ENCODE assay signal across 8 cellular contexts in the genomic region with DNA sequence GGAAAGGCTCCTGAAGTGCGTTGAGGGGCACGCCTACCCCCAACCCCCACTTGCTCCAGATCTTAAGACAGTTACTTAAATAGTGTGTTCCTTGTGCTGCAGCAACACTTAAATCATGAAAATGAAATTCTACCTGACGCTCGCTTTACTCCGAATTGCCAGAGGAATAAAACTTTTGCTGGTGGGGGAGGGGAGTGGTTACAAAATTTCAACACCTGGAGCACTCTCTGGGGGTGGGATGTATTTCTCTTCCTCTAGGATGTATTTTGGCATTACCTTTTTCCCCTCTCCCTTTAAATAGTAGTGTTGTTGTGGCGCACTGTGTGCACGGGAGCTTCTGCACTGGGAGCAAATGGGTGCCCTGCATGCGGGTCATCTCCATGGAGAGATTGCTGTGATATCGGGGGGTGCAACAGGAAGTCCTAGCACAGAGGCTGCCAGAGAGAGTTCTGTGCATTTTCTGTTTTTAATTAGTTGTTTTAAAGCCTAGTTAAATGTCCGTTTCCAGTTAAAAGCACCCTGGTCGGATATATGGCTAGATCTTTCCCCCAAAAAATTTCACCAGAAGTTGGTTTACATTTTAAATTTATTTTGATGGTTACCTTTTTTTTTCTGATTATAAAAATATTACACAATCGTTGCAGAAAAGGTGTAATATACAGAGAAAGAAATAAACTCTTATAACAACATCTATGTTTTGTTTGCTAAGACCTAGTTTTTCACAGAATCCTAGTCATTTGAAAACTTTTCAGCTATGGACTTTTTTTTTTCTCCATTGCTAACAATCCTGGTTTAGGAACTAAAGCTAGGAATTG.
A peak's percentile ranks its signal among the peaks of the same experiment; 100 is the strongest.
DNase-seq lines count a peak whose midpoint lies in the region; ATAC-seq and TF ChIP-seq lines count a peak whose summit lies in the region.

No MANE protein-coding gene starts in this region.

- WGBS in lower leg skin, 2 donors = 14 to 23% methylated on average over 12 of the region's 12 CpGs

- intact Hi-C loops in mucosa of descending colon (cut with DNase I, micrococcal nuclease) (no loop called here), lower leg skin (cut with DNase I; ENCODE audit: low total_unique reads) (no loop called here)

- peak overlapping the region; percentile 54 to 84 (median 77) for H3K4me3 ChIP-seq in BLaER1 treated with 17β-estradiol and CSF1 and Interleukin-3, amounts not matched to agents 10 nM and 100 nM
- H3K4me3 ChIP-seq in HUES6 (ENCODE audit: low read depth, low read length) (peak overlapping the region; percentile 86), cardiac fibroblast (replicated peaks in 1 of 2; ENCODE audit: low read depth in 2 of 2, low read length in 2 of 2) (peak overlapping the region; percentile 50 to 57), mucosa of descending colon (peak overlapping the region; percentile 34), lower leg skin (ENCODE audit: low read depth, poor library complexity, severe bottlenecking) (no peak overlapping the region)

- H3K36me3 ChIP-seq in BLaER1 treated with 17β-estradiol and CSF1 and Interleukin-3, amounts not matched to agents 10 nM and 100 nM = peaks cover 0 to 8% (median 0%) of the 10 kb centered on the region in 11 experiments; a peak in 2 of 22 replicates
- no peaks in the 10 kb centered on the region for H3K36me3 ChIP-seq in HUES6 (ENCODE audit: control insufficient read depth, insufficient read depth, low read length)
- H3K36me3 ChIP-seq in mucosa of descending colon (ENCODE audit: low read depth) = no peaks in the 10 kb centered on the region

- H4K20me1 ChIP-seq in BLaER1 treated with 17β-estradiol and CSF1 and Interleukin-3, amounts not matched to agents 10 nM and 100 nM = no peaks in the 10 kb centered on the region; a peak in 1 of 22 replicates

- TF ChIP-seq POLR2A in lower leg skin (IDR thresholded peaks at IDR 0.05) = no peak

- peak overlapping the region; percentile 65 to 95 (median 88); a peak in 21 of 22 replicates for H3K9ac ChIP-seq in BLaER1 treated with 17β-estradiol and CSF1 and Interleukin-3, amounts not matched to agents 10 nM and 100 nM
- peak overlapping the region; percentile 77 for H3K9ac ChIP-seq in HUES6 (ENCODE audit: low read length)

- peaks cover 0 to 60% (median 0%) of the 10 kb centered on the region in 11 experiments; a peak in 5 of 22 replicates for H3K27me3 ChIP-seq in BLaER1 treated with 17β-estradiol and CSF1 and Interleukin-3, amounts not matched to agents 10 nM and 100 nM
- H3K27me3 ChIP-seq in HUES6 (ENCODE audit: control insufficient read depth, insufficient read depth, low read length) = peaks cover 7% of the 10 kb centered on the region; the same call in 1 of the 2 replicates

- no peaks in the 10 kb centered on the region for H3K9me3 ChIP-seq in BLaER1 treated with 17β-estradiol and CSF1 and Interleukin-3, amounts not matched to agents 10 nM and 100 nM (replicated peaks in 1 of 11)
- no peaks in the 10 kb centered on the region for H3K9me3 ChIP-seq in HUES6 (ENCODE audit: control insufficient read depth, insufficient read depth, low read depth, low read length)
- no peaks in the 10 kb centered on the region for H3K9me3 ChIP-seq in mucosa of descending colon

- no peak for DNase-seq in cardiac fibroblast (ENCODE audit: low read depth in 2 of 2)
- peak in 2 of 3 donors; percentile 55 to 58 for DNase-seq in mucosa of descending colon
- no peak for DNase-seq in lower leg skin (ENCODE audit: low spot score in 2 of 2)
- DNase-seq in stimulated activated CD4-positive, alpha-beta T cell treated with anti-CD3 and anti-CD28 coated beads, Interleukin-2, amount 100 ng/mL, for 24 hours = no peak
- no peak for DNase-seq in GF-D8 (lab: John Stamatoyannopoulos, UW)

- H3K4me1 ChIP-seq in BLaER1 treated with 17β-estradiol and CSF1 and Interleukin-3, amounts not matched to agents 10 nM and 100 nM = peaks cover 20 to 69% (median 54%) of the 10 kb centered on the region in 10 experiments
- H3K4me1 ChIP-seq in HUES6 (ENCODE audit: control insufficient read depth, insufficient read depth, low read length) (peaks cover 34% of the 10 kb centered on the region), mucosa of descending colon (ENCODE audit: low read depth) (no peaks in the 10 kb centered on the region)

- TF ChIP-seq CTCF in cardiac fibroblast (IDR thresholded peaks at IDR 0.05; ENCODE audit: low read depth, low read length) (no peak), mucosa of descending colon (IDR thresholded peaks at IDR 0.05) (no peak), lower leg skin (IDR thresholded peaks at IDR 0.05) (no peak)

- H3K4me2 ChIP-seq in BLaER1 treated with 17β-estradiol and CSF1 and Interleukin-3, amounts not matched to agents 10 nM and 100 nM = peak overlapping the region; percentile 85 to 99 (median 91)

- peak; percentile 12 for ATAC-seq in mucosa of descending colon
- no peak for ATAC-seq in GM18511 (IDR thresholded peaks at IDR 0.05; ENCODE audit: unreplicated experiment)

- peak overlapping the region in 9 of 11 experiments; percentile 69 to 94 (median 91); a peak in 19 of 22 replicates for H3K27ac ChIP-seq in BLaER1 treated with 17β-estradiol and CSF1 and Interleukin-3, amounts not matched to agents 10 nM and 100 nM
- no peak overlapping the region for H3K27ac ChIP-seq in HUES6 (ENCODE audit: low read depth, low read length)

Comparison
In these comparisons a context has a peak if more than half of its experiments do, and no peak if none do; other contexts are left out.
1. DNase-seq: peak in mucosa of descending colon (2 of 3); none in cardiac fibroblast (0 of 2), lower leg skin (0 of 2), stimulated activated CD4-positive, alpha-beta T cell treated with anti-CD3 and anti-CD28 coated beads, Interleukin-2, amount 100 ng/mL, for 24 hours (0 of 2) and GF-D8 (single experiment).